Comparison of ENCODE assay signal across 8 cellular contexts in the genomic region with DNA sequence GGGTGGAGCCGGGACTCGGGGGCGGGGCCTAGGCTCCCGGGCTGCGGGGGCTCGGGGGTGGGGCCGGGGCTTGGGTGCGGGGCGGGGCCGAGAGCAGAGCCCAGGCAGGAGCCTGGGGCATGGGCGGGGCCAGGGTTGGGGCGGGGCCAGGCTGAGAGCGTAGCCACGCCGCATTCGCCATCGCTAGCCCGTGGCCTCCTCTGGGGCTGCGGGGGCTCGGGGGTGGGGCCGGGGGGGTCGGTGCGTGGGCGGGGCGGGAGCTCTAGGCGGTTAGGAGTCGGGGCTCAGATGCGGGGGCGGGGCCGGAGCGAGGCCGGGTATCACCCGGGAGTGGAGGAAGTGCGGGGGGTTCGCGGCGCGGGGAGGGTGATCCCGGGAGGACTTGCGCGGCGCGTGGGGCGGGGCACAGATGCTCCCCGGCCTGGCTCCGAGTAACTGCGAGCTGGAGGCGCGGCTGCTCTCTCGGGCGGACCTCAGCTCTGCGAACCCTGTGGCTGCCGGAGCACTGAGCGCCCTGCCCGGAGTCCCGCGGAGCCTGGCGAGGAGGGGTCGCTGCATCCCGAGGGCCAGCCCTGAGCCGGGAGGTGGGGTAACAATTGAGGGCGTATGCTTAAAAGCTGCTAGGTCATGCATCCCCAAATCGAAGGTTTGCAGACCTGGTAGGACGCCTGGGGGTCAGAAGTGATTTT. TPM values are rescaled to one million over a fixed set of nuclear protein-coding genes. Genes with fewer than 3 reads are reported as not detected.
A peak's percentile ranks its signal among the peaks of the same experiment; 100 is the strongest.
DNase-seq lines count a peak whose midpoint lies in the region; ATAC-seq and TF ChIP-seq lines count a peak whose summit lies in the region.

No MANE protein-coding gene starts in this region.

- intact Hi-C loops in dorsolateral prefrontal cortex (cut with DNase I) = loop anchor here (5.0 kb wide), 3 partner anchors 79 to 119 kb away; a partner anchor contains a TSS
- intact Hi-C loops in lower leg skin (cut with DNase I; ENCODE audit: low total_unique reads) = no loop called here

- H3K4me3 ChIP-seq in dorsolateral prefrontal cortex (peak overlapping the region; percentile 62 to 98 (median 88)), lower leg skin (ENCODE audit: low read depth, poor library complexity, severe bottlenecking) (peak overlapping the region; percentile 31)

- peak overlapping the region; percentile 7 to 95 (median 89) for H3K27ac ChIP-seq in dorsolateral prefrontal cortex

- WGBS in lower leg skin, 2 donors = 0 to 2% methylated on average over 32 to 38 of the region's 64 CpGs

- POLR2A ChIA-PET in activated CD4-positive, alpha-beta memory T cell treated with anti-CD3 and anti-CD28 coated beads, Interleukin-2, amount 10 ng/mL, durations not matched to agents 7 days and 5 days (lab: Charles Lee) = interaction anchor here (0.8 to 5.8 kb wide), 9 partner anchors 9 to 287 kb away, joined by 3 to 49 read pairs (median 3); a partner anchor contains a TSS

- H3K4me3 Mint-ChIP-seq in activated CD4-positive, alpha-beta memory T cell treated with anti-CD3 and anti-CD28 coated beads, Interleukin-2, amount 10 ng/mL, durations not matched to agents 7 days and 5 days = peak overlapping the region; percentile 78

- H3K27ac Mint-ChIP-seq in activated CD4-positive, alpha-beta memory T cell treated with anti-CD3 and anti-CD28 coated beads, Interleukin-2, amount 10 ng/mL, durations not matched to agents 7 days and 5 days = peak overlapping the region; percentile 70

- H3K4me1 Mint-ChIP-seq in activated CD4-positive, alpha-beta memory T cell treated with anti-CD3 and anti-CD28 coated beads, Interleukin-2, amount 10 ng/mL, durations not matched to agents 7 days and 5 days = peaks cover 36% of the 10 kb centered on the region

- no peaks in the 10 kb centered on the region for H3K27me3 ChIP-seq in dorsolateral prefrontal cortex

- TF ChIP-seq CTCF in dorsolateral prefrontal cortex (IDR thresholded peaks at IDR 0.05 in 54 of 56, conservative IDR thresholded peaks at IDR 0.05 in 2 of 56; ENCODE audit: low read depth in 1 of 56, partially characterized antibody in 56 of 56) = peak in 32 of 56 donors; percentile 5 to 49 (median 25)
- TF ChIP-seq CTCF in lower leg skin (IDR thresholded peaks at IDR 0.05) = no peak

- peaks cover 26% of the 10 kb centered on the region for H3K36me3 Mint-ChIP-seq in activated CD4-positive, alpha-beta memory T cell treated with anti-CD3 and anti-CD28 coated beads, Interleukin-2, amount 10 ng/mL, durations not matched to agents 7 days and 5 days (ENCODE audit: low read depth)

- peak; percentile 64 for ATAC-seq in GM19438 (IDR thresholded peaks at IDR 0.05; ENCODE audit: low read depth, unreplicated experiment)
- peak; percentile 47 for ATAC-seq in HG03565 (IDR thresholded peaks at IDR 0.05; ENCODE audit: unreplicated experiment)

- DNase-seq in CD1c-positive myeloid dendritic cell (ENCODE audit: extremely low spot score) (peak; percentile 94), NCI-H82 (lab: John Stamatoyannopoulos, UW) (peak; percentile 98), dorsolateral prefrontal cortex (peak; percentile 93 to 100 (median 98)), lower leg skin (ENCODE audit: low spot score in 2 of 2) (peak; percentile 94 to 99)
- DNase-seq in activated CD4-positive, alpha-beta memory T cell treated with anti-CD3 and anti-CD28 coated beads, Interleukin-2, amount 10 ng/mL, durations not matched to agents 7 days and 5 days = peak; percentile 95
- peak; percentile 93 for DNase-seq in stimulated activated CD4-positive, alpha-beta T cell treated with anti-CD3 and anti-CD28 coated beads, Interleukin-4, amount 100 ng/mL, for 24 hours

- TF ChIP-seq POLR2A in lower leg skin (IDR thresholded peaks at IDR 0.05) = no peak

- H3K27me3 Mint-ChIP-seq in activated CD4-positive, alpha-beta memory T cell treated with anti-CD3 and anti-CD28 coated beads, Interleukin-2, amount 10 ng/mL, durations not matched to agents 7 days and 5 days = no peaks in the 10 kb centered on the region

- CTCF ChIA-PET in activated CD4-positive, alpha-beta memory T cell treated with anti-CD3 and anti-CD28 coated beads, Interleukin-2, amount 10 ng/mL, durations not matched to agents 7 days and 5 days (lab: Charles Lee) = interaction anchor here (0.6 to 3.2 kb wide), 9 partner anchors 19 to 1521 kb away, joined by 3 to 27 read pairs (median 4); a partner anchor contains a TSS

- peaks cover 4% of the 10 kb centered on the region for H3K9me3 Mint-ChIP-seq in activated CD4-positive, alpha-beta memory T cell treated with anti-CD3 and anti-CD28 coated beads, Interleukin-2, amount 10 ng/mL, durations not matched to agents 7 days and 5 days

RNA-seq across cellular contexts. Expression of a gene that starts 0.4 kb away (rescaled TPM):
- 10 to 100 TPM; 35.5 to 37.2 TPM for total RNA-seq in activated CD4-positive, alpha-beta memory T cell treated with anti-CD3 and anti-CD28 coated beads, Interleukin-2, amount 10 ng/mL, durations not matched to agents 7 days and 5 days
- total RNA-seq in dorsolateral prefrontal cortex (10 to 100 TPM; 26.4 to 62.9 (median 38.6) TPM), lower leg skin (10 to 100 TPM; 22.8 to 35.4 (median 30.2) TPM)

RNA-seq across cellular contexts. Expression of a gene that starts 56.9 kb away (rescaled TPM):
- total RNA-seq in activated CD4-positive, alpha-beta memory T cell treated with anti-CD3 and anti-CD28 coated beads, Interleukin-2, amount 10 ng/mL, durations not matched to agents 7 days and 5 days = not detected
- under 1 TPM in 5 of 120 experiments, not detected in 115; 0.20 to 0.68 (median 0.29) TPM for total RNA-seq in dorsolateral prefrontal cortex
- total RNA-seq in lower leg skin = not detected

Comparison
In these comparisons a context has a peak if more than half of its experiments do, and no peak if none do; other contexts are left out.
1. Peak in every context shown above with its lines: DNase-seq, ATAC-seq, H3K4me3 ChIP-seq and H3K27ac ChIP-seq.
2. CTCF ChIP-seq: peak in dorsolateral prefrontal cortex (32 of 56); none in lower leg skin (0 of 3).